ENCODE assay signal across 1 cellular context in the genomic region with DNA sequence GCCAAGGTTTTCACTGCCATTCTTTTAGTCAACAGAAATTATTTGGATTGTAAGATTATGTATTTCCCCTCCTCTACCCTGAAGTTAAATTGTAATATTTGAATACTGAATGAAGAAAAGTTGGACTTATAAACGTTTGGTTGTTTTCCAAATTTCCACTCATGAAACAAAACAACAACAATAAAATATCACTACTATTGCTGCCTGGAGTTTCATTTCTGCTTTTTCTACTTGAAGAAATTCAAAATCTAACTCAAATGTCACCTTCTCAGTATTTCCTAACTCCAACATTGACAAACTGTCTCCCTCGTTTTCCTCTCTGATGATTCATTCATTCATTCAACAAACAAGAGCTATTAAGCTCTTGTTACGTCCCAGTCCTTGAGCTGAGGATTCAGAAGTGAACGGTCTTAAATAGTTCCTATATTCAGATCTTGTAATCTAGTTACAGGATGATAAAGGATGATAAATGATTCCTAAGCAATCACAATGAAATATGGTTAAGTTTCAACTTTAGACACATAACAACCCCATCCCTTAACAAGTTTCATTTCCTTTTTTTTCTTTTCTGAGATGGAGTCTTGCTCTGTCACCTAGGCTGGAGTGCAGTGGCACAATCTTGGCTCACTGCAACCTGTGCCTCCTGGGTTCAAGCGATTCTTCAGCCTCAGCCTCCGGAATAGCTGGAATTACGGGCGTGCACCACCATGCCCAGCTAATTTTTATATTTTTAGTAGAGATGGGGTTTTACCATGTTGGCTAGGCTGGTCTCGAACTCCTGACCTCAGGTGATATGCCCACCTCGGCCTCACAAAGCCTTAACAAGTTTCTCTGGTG.
TF ChIP-seq lines count a peak whose summit lies in the region.

No MANE protein-coding gene starts in this region.

TF ChIP-seq in GM12878, 131 proteins besides CTCF, POLR2A, EP300 and RAD21 (continues in another document):
- TF ChIP-seq, protein P1, sequence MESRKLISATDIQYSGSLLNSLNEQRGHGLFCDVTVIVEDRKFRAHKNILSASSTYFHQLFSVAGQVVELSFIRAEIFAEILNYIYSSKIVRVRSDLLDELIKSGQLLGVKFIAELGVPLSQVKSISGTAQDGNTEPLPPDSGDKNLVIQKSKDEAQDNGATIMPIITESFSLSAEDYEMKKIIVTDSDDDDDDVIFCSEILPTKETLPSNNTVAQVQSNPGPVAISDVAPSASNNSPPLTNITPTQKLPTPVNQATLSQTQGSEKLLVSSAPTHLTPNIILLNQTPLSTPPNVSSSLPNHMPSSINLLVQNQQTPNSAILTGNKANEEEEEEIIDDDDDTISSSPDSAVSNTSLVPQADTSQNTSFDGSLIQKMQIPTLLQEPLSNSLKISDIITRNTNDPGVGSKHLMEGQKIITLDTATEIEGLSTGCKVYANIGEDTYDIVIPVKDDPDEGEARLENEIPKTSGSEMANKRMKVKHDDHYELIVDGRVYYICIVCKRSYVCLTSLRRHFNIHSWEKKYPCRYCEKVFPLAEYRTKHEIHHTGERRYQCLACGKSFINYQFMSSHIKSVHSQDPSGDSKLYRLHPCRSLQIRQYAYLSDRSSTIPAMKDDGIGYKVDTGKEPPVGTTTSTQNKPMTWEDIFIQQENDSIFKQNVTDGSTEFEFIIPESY (IDR thresholded peaks at IDR 0.05) = no peak
- no peak for TF ChIP-seq SP1 (IDR thresholded peaks at IDR 0.05; ENCODE audit: low read depth, low read length)
- peak; percentile 82 for TF ChIP-seq SPI1 (IDR thresholded peaks at IDR 0.05; ENCODE audit: borderline replicate concordance, insufficient read depth, low read depth, low read length)
- no peak for TF ChIP-seq HDAC2 (IDR thresholded peaks at IDR 0.05)
- no peak for TF ChIP-seq SREBF1 (IDR thresholded peaks at IDR 0.05; ENCODE audit: low read length)
- no peak for TF ChIP-seq CREB1 (IDR thresholded peaks at IDR 0.05; ENCODE audit: low read depth)
- TF ChIP-seq, protein P2, sequence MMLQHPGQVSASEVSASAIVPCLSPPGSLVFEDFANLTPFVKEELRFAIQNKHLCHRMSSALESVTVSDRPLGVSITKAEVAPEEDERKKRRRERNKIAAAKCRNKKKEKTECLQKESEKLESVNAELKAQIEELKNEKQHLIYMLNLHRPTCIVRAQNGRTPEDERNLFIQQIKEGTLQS (IDR thresholded peaks at IDR 0.05; ENCODE audit: borderline replicate concordance, extremely low read depth, low read depth, low read length) = no peak
- TF ChIP-seq NFYA (IDR thresholded peaks at IDR 0.05; ENCODE audit: borderline replicate concordance, low read depth, low read length) = no peak
- no peak for TF ChIP-seq ZNF384 (IDR thresholded peaks at IDR 0.05; ENCODE audit: borderline replicate concordance, low read depth, low read length)
- TF ChIP-seq, protein P3, sequence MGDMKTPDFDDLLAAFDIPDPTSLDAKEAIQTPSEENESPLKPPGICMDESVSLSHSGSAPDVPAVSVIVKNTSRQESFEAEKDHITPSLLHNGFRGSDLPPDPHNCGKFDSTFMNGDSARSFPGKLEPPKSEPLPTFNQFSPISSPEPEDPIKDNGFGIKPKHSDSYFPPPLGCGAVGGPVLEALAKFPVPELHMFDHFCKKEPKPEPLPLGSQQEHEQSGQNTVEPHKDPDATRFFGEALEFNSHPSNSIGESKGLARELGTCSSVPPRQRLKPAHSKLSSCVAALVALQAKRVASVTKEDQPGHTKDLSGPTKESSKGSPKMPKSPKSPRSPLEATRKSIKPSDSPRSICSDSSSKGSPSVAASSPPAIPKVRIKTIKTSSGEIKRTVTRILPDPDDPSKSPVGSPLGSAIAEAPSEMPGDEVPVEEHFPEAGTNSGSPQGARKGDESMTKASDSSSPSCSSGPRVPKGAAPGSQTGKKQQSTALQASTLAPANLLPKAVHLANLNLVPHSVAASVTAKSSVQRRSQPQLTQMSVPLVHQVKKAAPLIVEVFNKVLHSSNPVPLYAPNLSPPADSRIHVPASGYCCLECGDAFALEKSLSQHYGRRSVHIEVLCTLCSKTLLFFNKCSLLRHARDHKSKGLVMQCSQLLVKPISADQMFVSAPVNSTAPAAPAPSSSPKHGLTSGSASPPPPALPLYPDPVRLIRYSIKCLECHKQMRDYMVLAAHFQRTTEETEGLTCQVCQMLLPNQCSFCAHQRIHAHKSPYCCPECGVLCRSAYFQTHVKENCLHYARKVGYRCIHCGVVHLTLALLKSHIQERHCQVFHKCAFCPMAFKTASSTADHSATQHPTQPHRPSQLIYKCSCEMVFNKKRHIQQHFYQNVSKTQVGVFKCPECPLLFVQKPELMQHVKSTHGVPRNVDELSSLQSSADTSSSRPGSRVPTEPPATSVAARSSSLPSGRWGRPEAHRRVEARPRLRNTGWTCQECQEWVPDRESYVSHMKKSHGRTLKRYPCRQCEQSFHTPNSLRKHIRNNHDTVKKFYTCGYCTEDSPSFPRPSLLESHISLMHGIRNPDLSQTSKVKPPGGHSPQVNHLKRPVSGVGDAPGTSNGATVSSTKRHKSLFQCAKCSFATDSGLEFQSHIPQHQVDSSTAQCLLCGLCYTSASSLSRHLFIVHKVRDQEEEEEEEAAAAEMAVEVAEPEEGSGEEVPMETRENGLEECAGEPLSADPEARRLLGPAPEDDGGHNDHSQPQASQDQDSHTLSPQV (IDR thresholded peaks at IDR 0.05) = no peak
- TF ChIP-seq IKZF2 (IDR thresholded peaks at IDR 0.05) = peak; percentile 67 to 78; a peak in 2 of 4 replicates
- TF ChIP-seq HDGF (IDR thresholded peaks at IDR 0.05) = no peak
- TF ChIP-seq TARDBP (IDR thresholded peaks at IDR 0.05; ENCODE audit: borderline replicate concordance) = no peak
- 0 out of 2 replicates have a peak, but pooled peaks have one; percentile 13 for TF ChIP-seq NR2F1 (conservative IDR thresholded peaks at IDR 0.05)
- TF ChIP-seq CHD4 (IDR thresholded peaks at IDR 0.05) = no peak
- no peak for TF ChIP-seq NRF1 (conservative IDR thresholded peaks at IDR 0.05; ENCODE audit: low read depth, low read length)
- no peak for TF ChIP-seq WRNIP1 (IDR thresholded peaks at IDR 0.05; ENCODE audit: borderline replicate concordance, low read depth, low read length)
- peak; percentile 26; the same call in 1 of the 2 replicates for TF ChIP-seq BMI1 (IDR thresholded peaks at IDR 0.05; ENCODE audit: borderline replicate concordance)
- TF ChIP-seq, protein P4, sequence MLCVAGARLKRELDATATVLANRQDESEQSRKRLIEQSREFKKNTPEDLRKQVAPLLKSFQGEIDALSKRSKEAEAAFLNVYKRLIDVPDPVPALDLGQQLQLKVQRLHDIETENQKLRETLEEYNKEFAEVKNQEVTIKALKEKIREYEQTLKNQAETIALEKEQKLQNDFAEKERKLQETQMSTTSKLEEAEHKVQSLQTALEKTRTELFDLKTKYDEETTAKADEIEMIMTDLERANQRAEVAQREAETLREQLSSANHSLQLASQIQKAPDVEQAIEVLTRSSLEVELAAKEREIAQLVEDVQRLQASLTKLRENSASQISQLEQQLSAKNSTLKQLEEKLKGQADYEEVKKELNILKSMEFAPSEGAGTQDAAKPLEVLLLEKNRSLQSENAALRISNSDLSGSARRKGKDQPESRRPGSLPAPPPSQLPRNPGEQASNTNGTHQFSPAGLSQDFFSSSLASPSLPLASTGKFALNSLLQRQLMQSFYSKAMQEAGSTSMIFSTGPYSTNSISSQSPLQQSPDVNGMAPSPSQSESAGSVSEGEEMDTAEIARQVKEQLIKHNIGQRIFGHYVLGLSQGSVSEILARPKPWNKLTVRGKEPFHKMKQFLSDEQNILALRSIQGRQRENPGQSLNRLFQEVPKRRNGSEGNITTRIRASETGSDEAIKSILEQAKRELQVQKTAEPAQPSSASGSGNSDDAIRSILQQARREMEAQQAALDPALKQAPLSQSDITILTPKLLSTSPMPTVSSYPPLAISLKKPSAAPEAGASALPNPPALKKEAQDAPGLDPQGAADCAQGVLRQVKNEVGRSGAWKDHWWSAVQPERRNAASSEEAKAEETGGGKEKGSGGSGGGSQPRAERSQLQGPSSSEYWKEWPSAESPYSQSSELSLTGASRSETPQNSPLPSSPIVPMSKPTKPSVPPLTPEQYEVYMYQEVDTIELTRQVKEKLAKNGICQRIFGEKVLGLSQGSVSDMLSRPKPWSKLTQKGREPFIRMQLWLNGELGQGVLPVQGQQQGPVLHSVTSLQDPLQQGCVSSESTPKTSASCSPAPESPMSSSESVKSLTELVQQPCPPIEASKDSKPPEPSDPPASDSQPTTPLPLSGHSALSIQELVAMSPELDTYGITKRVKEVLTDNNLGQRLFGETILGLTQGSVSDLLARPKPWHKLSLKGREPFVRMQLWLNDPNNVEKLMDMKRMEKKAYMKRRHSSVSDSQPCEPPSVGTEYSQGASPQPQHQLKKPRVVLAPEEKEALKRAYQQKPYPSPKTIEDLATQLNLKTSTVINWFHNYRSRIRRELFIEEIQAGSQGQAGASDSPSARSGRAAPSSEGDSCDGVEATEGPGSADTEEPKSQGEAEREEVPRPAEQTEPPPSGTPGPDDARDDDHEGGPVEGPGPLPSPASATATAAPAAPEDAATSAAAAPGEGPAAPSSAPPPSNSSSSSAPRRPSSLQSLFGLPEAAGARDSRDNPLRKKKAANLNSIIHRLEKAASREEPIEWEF (IDR thresholded peaks at IDR 0.05; ENCODE audit: insufficient replicate concordance, low read depth, low read length) = no peak
- TF ChIP-seq, protein P5, sequence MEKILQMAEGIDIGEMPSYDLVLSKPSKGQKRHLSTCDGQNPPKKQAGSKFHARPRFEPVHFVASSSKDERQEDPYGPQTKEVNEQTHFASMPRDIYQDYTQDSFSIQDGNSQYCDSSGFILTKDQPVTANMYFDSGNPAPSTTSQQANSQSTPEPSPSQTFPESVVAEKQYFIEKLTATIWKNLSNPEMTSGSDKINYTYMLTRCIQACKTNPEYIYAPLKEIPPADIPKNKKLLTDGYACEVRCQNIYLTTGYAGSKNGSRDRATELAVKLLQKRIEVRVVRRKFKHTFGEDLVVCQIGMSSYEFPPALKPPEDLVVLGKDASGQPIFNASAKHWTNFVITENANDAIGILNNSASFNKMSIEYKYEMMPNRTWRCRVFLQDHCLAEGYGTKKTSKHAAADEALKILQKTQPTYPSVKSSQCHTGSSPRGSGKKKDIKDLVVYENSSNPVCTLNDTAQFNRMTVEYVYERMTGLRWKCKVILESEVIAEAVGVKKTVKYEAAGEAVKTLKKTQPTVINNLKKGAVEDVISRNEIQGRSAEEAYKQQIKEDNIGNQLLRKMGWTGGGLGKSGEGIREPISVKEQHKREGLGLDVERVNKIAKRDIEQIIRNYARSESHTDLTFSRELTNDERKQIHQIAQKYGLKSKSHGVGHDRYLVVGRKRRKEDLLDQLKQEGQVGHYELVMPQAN (conservative IDR thresholded peaks at IDR 0.05) = peak; percentile 34; the same call in 1 of the 2 replicates
- 0 out of 2 replicates have a peak, but pooled peaks have one; percentile 10 for TF ChIP-seq FOXM1 (IDR thresholded peaks at IDR 0.05; ENCODE audit: low read depth, low read length)
- TF ChIP-seq JUNB (IDR thresholded peaks at IDR 0.05) = peak; percentile 23; the same call in 1 of the 2 replicates
- TF ChIP-seq, protein P6, sequence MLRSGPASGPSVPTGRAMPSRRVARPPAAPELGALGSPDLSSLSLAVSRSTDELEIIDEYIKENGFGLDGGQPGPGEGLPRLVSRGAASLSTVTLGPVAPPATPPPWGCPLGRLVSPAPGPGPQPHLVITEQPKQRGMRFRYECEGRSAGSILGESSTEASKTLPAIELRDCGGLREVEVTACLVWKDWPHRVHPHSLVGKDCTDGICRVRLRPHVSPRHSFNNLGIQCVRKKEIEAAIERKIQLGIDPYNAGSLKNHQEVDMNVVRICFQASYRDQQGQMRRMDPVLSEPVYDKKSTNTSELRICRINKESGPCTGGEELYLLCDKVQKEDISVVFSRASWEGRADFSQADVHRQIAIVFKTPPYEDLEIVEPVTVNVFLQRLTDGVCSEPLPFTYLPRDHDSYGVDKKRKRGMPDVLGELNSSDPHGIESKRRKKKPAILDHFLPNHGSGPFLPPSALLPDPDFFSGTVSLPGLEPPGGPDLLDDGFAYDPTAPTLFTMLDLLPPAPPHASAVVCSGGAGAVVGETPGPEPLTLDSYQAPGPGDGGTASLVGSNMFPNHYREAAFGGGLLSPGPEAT (IDR thresholded peaks at IDR 0.05; ENCODE audit: low read depth) = peak; percentile 37
- peak; percentile 89 for TF ChIP-seq DPF2 (IDR thresholded peaks at IDR 0.05)
- 0 out of 2 replicates have a peak, but pooled peaks have one; percentile 13 for TF ChIP-seq YY1 (IDR thresholded peaks at IDR 0.05; ENCODE audit: low read depth, low read length)
- TF ChIP-seq, protein P7, sequence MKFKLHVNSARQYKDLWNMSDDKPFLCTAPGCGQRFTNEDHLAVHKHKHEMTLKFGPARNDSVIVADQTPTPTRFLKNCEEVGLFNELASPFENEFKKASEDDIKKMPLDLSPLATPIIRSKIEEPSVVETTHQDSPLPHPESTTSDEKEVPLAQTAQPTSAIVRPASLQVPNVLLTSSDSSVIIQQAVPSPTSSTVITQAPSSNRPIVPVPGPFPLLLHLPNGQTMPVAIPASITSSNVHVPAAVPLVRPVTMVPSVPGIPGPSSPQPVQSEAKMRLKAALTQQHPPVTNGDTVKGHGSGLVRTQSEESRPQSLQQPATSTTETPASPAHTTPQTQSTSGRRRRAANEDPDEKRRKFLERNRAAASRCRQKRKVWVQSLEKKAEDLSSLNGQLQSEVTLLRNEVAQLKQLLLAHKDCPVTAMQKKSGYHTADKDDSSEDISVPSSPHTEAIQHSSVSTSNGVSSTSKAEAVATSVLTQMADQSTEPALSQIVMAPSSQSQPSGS (IDR thresholded peaks at IDR 0.05; ENCODE audit: low read length) = no peak
- TF ChIP-seq NFXL1 (IDR thresholded peaks at IDR 0.05; ENCODE audit: borderline replicate concordance) = no peak
- TF ChIP-seq IRF4 (IDR thresholded peaks at IDR 0.05; ENCODE audit: low read depth, low read length) = no peak
- TF ChIP-seq, protein P8, sequence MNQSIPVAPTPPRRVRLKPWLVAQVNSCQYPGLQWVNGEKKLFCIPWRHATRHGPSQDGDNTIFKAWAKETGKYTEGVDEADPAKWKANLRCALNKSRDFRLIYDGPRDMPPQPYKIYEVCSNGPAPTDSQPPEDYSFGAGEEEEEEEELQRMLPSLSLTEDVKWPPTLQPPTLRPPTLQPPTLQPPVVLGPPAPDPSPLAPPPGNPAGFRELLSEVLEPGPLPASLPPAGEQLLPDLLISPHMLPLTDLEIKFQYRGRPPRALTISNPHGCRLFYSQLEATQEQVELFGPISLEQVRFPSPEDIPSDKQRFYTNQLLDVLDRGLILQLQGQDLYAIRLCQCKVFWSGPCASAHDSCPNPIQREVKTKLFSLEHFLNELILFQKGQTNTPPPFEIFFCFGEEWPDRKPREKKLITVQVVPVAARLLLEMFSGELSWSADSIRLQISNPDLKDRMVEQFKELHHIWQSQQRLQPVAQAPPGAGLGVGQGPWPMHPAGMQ (IDR thresholded peaks at IDR 0.05; ENCODE audit: borderline replicate concordance) = no peak
- no peak for TF ChIP-seq BHLHE40 (IDR thresholded peaks at IDR 0.05; ENCODE audit: borderline replicate concordance in 1 of 2, low read depth in 2 of 2, low read length in 1 of 2)
- TF ChIP-seq, protein P9, sequence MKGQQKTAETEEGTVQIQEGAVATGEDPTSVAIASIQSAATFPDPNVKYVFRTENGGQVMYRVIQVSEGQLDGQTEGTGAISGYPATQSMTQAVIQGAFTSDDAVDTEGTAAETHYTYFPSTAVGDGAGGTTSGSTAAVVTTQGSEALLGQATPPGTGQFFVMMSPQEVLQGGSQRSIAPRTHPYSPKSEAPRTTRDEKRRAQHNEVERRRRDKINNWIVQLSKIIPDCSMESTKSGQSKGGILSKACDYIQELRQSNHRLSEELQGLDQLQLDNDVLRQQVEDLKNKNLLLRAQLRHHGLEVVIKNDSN (IDR thresholded peaks at IDR 0.05; ENCODE audit: borderline replicate concordance, extremely low read length, insufficient read depth, low read depth, low read length) = no peak
